In the genomic region with DNA sequence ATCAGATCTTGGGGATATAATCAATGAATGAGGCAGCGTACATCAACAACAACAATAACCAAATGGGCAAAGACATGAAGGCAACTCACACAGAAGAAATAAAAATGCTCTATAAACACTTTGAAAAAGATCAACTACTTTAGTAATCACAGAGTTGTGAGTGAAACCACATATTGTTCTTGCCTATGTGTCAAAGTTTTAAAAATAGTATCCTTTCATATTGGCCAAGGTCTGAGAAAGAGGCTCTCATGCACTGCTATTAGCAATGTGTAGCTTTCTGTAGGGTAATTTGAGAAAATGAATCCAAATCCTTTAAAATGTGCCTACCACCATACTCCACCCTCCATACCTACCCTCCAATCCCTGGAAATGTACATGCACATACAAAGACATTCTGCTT, we compare ENCODE assay signal across 18 cellular contexts. TPM values are rescaled to one million over a fixed set of nuclear protein-coding genes. Genes with fewer than 3 reads are reported as not detected.
DNase-seq lines count a peak whose midpoint lies in the region; ATAC-seq, FAIRE-seq and TF ChIP-seq lines count a peak whose summit lies in the region.
"Had no signal": no experiment of that assay in that cellular context is flagged by ENCODE, and none has a peak within 500 bp of the region (broad histone marks: within the 10 kb centered on the region; RNA-seq: fewer than 3 reads in every experiment).

No MANE protein-coding gene starts in this region.

- ATAC-seq in GM18519 (IDR thresholded peaks at IDR 0.05; ENCODE audit: low FRiP score, unreplicated experiment) (peak; percentile 47), HG02885 (IDR thresholded peaks at IDR 0.05; ENCODE audit: poor library complexity, unreplicated experiment) (peak; percentile 57), GM12878 (peak; percentile 69)

- H3F3A ChIP-seq in GM23248 (ENCODE audit: insufficient read depth), result peaks cover 26% of the 10 kb centered on the region

- H3K36me3 ChIP-seq in GM12878 (ENCODE audit: control insufficient read depth in 2 of 2, insufficient read depth in 2 of 2, low read length in 1 of 2), result peaks cover 0 to 5% of the 10 kb centered on the region in 2 experiments; a peak in 2 of 4 replicates
- H3K36me3 ChIP-seq in GM23248 (ENCODE audit: low read depth), result no peaks in the 10 kb centered on the region

- 92% methylated on average over 1 of the region's 1 CpG for WGBS in GM12878 (ENCODE audit: insufficient coverage, insufficient replicate concordance, low lambda C conversion rate, missing lambda C conversion rate)
- WGBS in GM23248 (ENCODE audit: low coverage in 1 of 2, low lambda C conversion rate in 2 of 2, missing lambda C conversion rate in 2 of 2), 2 experiments, result 90 to 97% methylated on average over 1 of the region's 1 CpG

- no peaks in the 10 kb centered on the region for H3K27me3 ChIP-seq in GM12878 (replicated peaks in 1 of 2; ENCODE audit: control insufficient read depth in 2 of 2, insufficient read depth in 2 of 2, low read length in 1 of 2)
- H3K27me3 ChIP-seq in GM23248 (replicated peaks; ENCODE audit: insufficient read depth), result no peaks in the 10 kb centered on the region

- TF ChIP-seq POLR2A in GM12878 (IDR thresholded peaks at IDR 0.05; ENCODE audit: low read depth, low read length), result no peak

- H3K27ac ChIP-seq in GM12878 (ENCODE audit: control insufficient read depth, insufficient read depth), result peak overlapping the region; percentile 28
- no peak overlapping the region for H3K27ac ChIP-seq in GM23248
- H3K27ac ChIP-seq: VCaP had no signal

- TF ChIP-seq EP300 in GM12878 (IDR thresholded peaks at IDR 0.05; ENCODE audit: borderline replicate concordance in 1 of 2, control insufficient read depth in 1 of 2, low read depth in 2 of 2, low read length in 2 of 2), result no peak

- BruUV-seq in GM12878 (replicated peaks; lab: Mats Ljungman, UMichigan), result no TSS peak

- H3K4me1 ChIP-seq in GM12878 (ENCODE audit: control insufficient read depth, insufficient read depth, low read length) (peaks cover 32% of the 10 kb centered on the region), GM23248 (ENCODE audit: insufficient read depth) (peaks cover 31% of the 10 kb centered on the region)

- DNase-seq in AG10803 (ENCODE audit: low read depth) (peak; percentile 25), GM12878 (ENCODE audit: low read depth, low spot score) (no peak), dedifferentiated amniotic fluid mesenchymal stem cell (ENCODE audit: extremely low spot score) (no peak), NCI-H82 treated with DMSO at 0.1 percent for 48 hours (lab: John Stamatoyannopoulos, UW; ENCODE audit: unreplicated experiment) (no peak), GM23248 (no peak), NCI-H510A (lab: John Stamatoyannopoulos, UW) (no peak)
- DNase-seq: activated CD4-positive, alpha-beta T cell treated with anti-CD3 and anti-CD28 coated beads, Interleukin-2, amount 50 U/mL, for 4 hours; activated naive CD4-positive, alpha-beta T cell treated with anti-CD3 and anti-CD28 coated beads for 36 hours; kidney glomerular epithelial cell; MV-4-11; NCI-H187 treated with DMSO at 0.1 percent for 48 hours; NCI-H524; SIG-M5; stimulated activated CD4-positive, alpha-beta T cell treated with anti-CD3 and anti-CD28 coated beads, Interleukin-12 subunit alpha, Interleukin-12 subunit beta, amount 100 ng/mL, for 4 hours had no signal

- H3K4me3 ChIP-seq in AG10803 (ENCODE audit: low read length) (no peak overlapping the region), GM12878 (no peak overlapping the region), GM23248 (no peak overlapping the region)

- no peak for FAIRE-seq in GM12878 (lab: Jason Lieb, UNC)
- FAIRE-seq: endometrium had no signal

- H3K4me2 ChIP-seq in GM12878 (ENCODE audit: control insufficient read depth, insufficient read depth) (peak overlapping the region; percentile 28), GM23248 (ENCODE audit: unreplicated experiment) (no peak overlapping the region)

- TF ChIP-seq CTCF in AG10803 (conservative IDR thresholded peaks at IDR 0.05; ENCODE audit: low read length), result no peak
- TF ChIP-seq CTCF in GM12878 (IDR thresholded peaks at IDR 0.05 in 2 of 3, conservative IDR thresholded peaks at IDR 0.05 in 1 of 3; ENCODE audit: control insufficient read depth in 2 of 3, extremely low read depth in 1 of 3, insufficient read depth in 1 of 3, low read depth in 3 of 3, low read length in 3 of 3), result no peak

- RAD21 ChIA-PET in GM12878 (lab: Charles Lee; ENCODE audit: unreplicated experiment), result interaction anchor here (1.0 to 4.2 kb wide), 15 partner anchors 8 to 406 kb away, joined by 3 to 52 read pairs (median 4); partner anchors contain the start of genes COPS4, COQ2 and PLAC8

- in situ Hi-C loops in GM12878 (cut with MboI), result loop anchor here (10.0 kb wide), 1 partner anchor 185 kb away; no protein-coding TSS in a partner anchor
- in situ Hi-C loops in GM23248 (cut with MboI), result loop anchor here (5.0 to 25.0 kb wide), 3 partner anchors 182 to 797 kb away; no protein-coding TSS in a partner anchor

- POLR2A ChIA-PET in GM12878 (lab: Charles Lee), result interaction anchor here (1.1 to 2.6 kb wide), 3 partner anchors 21 to 149 kb away, joined by 3 to 13 read pairs (median 3); no protein-coding TSS in a partner anchor

- H3K9me3 ChIP-seq in GM12878 (replicated peaks; ENCODE audit: control insufficient read depth, insufficient read depth, low read length) (no peaks in the 10 kb centered on the region), GM23248 (ENCODE audit: low read depth) (no peaks in the 10 kb centered on the region)

- CTCF ChIA-PET in GM12878 (lab: Yijun Ruan, JAX), result interaction anchor here (1.1 to 4.7 kb wide), 19 partner anchors 8 to 223 kb away, joined by 3 to 74 read pairs (median 8); partner anchors contain the start of gene COQ2

- SMC1A ChIA-PET in GM12878 (lab: Charles Lee; ENCODE audit: uncharacterized antibody, unreplicated experiment), result interaction anchor here (0.9 to 6.7 kb wide), 12 partner anchors 11 to 222 kb away, joined by 3 to 85 read pairs (median 10); partner anchors contain the start of gene COQ2

- no peaks in the 10 kb centered on the region for H4K20me1 ChIP-seq in GM12878 (ENCODE audit: control insufficient read depth, insufficient read depth)
- no peaks in the 10 kb centered on the region for H4K20me1 ChIP-seq in GM23248 (ENCODE audit: insufficient read depth)

- no peak overlapping the region for H2AFZ ChIP-seq in GM12878 (ENCODE audit: control insufficient read depth, low read depth, low read length)
- H2AFZ ChIP-seq in GM23248, result no peak overlapping the region

- H3K9me2 ChIP-seq in GM23248 (ENCODE audit: insufficient read depth), result no peaks in the 10 kb centered on the region

- H3K9ac ChIP-seq in GM12878 (ENCODE audit: control insufficient read depth, insufficient read depth, low read length) (no peak overlapping the region; the same call in 1 of the 2 replicates), GM23248 (no peak overlapping the region)

- H3K79me2 ChIP-seq in GM12878 (ENCODE audit: control insufficient read depth, insufficient read depth, low read length) (no peaks in the 10 kb centered on the region), GM23248 (ENCODE audit: insufficient read depth) (no peaks in the 10 kb centered on the region)

- no peak for TF ChIP-seq RAD21 in GM12878 (IDR thresholded peaks at IDR 0.05; ENCODE audit: insufficient read depth, low read depth, low read length)

- intact Hi-C loops in GM12878 (cut with micrococcal nuclease; ENCODE audit: unreplicated experiment), result loop anchor here (2.0 to 5.0 kb wide), 2 partner anchors 19 to 82 kb away; no protein-coding TSS in a partner anchor

TF ChIP-seq in GM12878, 131 proteins besides CTCF, POLR2A, EP300 and RAD21 (continues in another document):
- TF ChIP-seq KAT2A (conservative IDR thresholded peaks at IDR 0.05; ENCODE audit: control insufficient read depth, low read depth, low read length), result no peak
- TF ChIP-seq RAD51 (IDR thresholded peaks at IDR 0.05), result no peak
- no peak for TF ChIP-seq PML (IDR thresholded peaks at IDR 0.05; ENCODE audit: low read length)
- no peak for TF ChIP-seq E2F8 (IDR thresholded peaks at IDR 0.05; ENCODE audit: low read depth, partially characterized antibody)

RNA-seq across cellular contexts. Expression of gene COQ2, which starts 25.0 kb away (rescaled TPM):
- 5.8 and 6.1 TPM in 2 replicates for total RNA-seq in GM12878 (2013; cell fraction: nucleolus; rRNA removed)
- total RNA-seq in GM12878 (2014; rRNA removed) (15.5 and 16.9 TPM in 2 replicates), GM12878 (2014; rRNA removed; fragmentation: Illumina TruSeq; extraction: Trizol) (19.0 and 20.5 TPM in 2 replicates), GM12878 (2021) (15.8 and 17.7 TPM in 2 replicates)
- 2.1 TPM for polyA plus RNA-seq in GM12878 (2011; ENCODE audit: low read depth)
- polyA plus RNA-seq in GM12878 (2011; rRNA removed) (33.6 and 38.4 TPM in 2 replicates), GM12878 (2014; fragmentation: Illumina TruSeq; extraction: Trizol) (22.0 and 26.9 TPM in 2 replicates), GM12878 (2014; fragmentation: Nextera tagmentation; extraction: Ambion mirVana) (10 to 100 TPM in 1 of 2 experiments, 1 to 10 TPM in 1; 5.0 to 11.2 TPM), GM12878 (2014; rRNA removed) (17.1 and 17.5 TPM in 2 replicates), GM12878 (2016; fragmentation: Nextera tagmentation; extraction: Ambion mirVana) (10 to 100 TPM; 43.1 to 46.7 TPM), GM23248 (2016; fragmentation: Nextera tagmentation; extraction: Ambion mirVana) (19.1 and 20.1 TPM in 2 replicates)
- polyA plus RNA-seq in GM12878 (2011; cell fraction: cytosol; rRNA removed), result 20.9 and 21.6 TPM in 2 replicates
- 12.3 and 16.4 TPM in 2 replicates for polyA plus RNA-seq in GM12878 (2011; cell fraction: nucleus; rRNA removed)
- polyA plus RNA-seq in GM12878 (2012), result 3.5 and 5.3 TPM in 2 replicates
- 20.9 and 21.5 TPM in 2 replicates for polyA minus RNA-seq in GM12878 (2011; rRNA and poly(A)+ RNA removed)
- polyA minus RNA-seq in GM12878 (2011; cell fraction: cytosol; rRNA and poly(A)+ RNA removed), result 10.8 and 11.2 TPM in 2 replicates
- 10.2 and 19.6 TPM in 2 replicates for polyA minus RNA-seq in GM12878 (2011; cell fraction: nucleus; rRNA and poly(A)+ RNA removed)
- 8.0 and 9.5 TPM in 2 replicates for total RNA-seq in GM23248 (2014; rRNA removed; shearing (Covaris generic))
